ENCODE assay signal across 7 cellular contexts in the genomic region with DNA sequence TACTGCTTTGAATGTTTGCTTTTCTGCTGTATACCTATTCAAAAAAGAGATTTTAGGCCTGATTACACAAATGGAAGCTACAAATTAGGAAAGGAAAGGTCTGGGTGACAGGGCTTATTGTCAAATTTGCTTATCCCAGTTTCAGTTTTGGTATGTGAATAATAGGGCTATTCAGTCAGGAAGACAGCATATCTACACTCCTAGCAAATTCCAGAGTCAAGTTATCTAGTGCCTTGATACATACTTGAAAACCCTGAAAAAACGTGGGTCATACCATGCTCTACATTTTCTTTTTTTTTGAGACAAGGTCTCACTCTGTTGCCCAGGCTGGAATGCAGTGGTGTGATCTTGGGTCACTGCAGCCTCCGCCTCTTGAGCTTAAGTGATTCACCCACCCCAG. TPM values are rescaled to one million over a fixed set of nuclear protein-coding genes. Genes with fewer than 3 reads are reported as not detected.
DNase-seq lines count a peak whose midpoint lies in the region; ATAC-seq, FAIRE-seq and TF ChIP-seq lines count a peak whose summit lies in the region.
"Not testable (repeated sequence)": the region's sequence is repeated elsewhere in the genome, so short reads cannot be mapped to it uniquely, and the experiment has no call there.

No MANE protein-coding gene starts in this region.

- ATAC-seq in A549, result not testable (repeated sequence)

- not testable (repeated sequence) for H3K4me2 ChIP-seq in A549; astrocyte (ENCODE audit: low read length); endothelial cell of umbilical vein (ENCODE audit: insufficient read depth, low read length)

- not testable (repeated sequence) for H3K4me3 ChIP-seq in A549; astrocyte (ENCODE audit: insufficient read depth, low read depth, low read length); endothelial cell of umbilical vein (replicated peaks in 1 of 3; ENCODE audit: insufficient read depth in 1 of 3, low read depth in 1 of 3, low read length in 3 of 3); testis

- H3K36me3 ChIP-seq in astrocyte (ENCODE audit: insufficient read depth, low read length); endothelial cell of umbilical vein (ENCODE audit: control insufficient read depth in 2 of 2, extremely low read depth in 1 of 2, insufficient read depth in 2 of 2, low read length in 2 of 2); testis (ENCODE audit: low read depth, missing control alignments): not testable (repeated sequence)

- not testable (repeated sequence) for H3K79me2 ChIP-seq in astrocyte (ENCODE audit: insufficient read depth, low read length); endothelial cell of umbilical vein (ENCODE audit: control insufficient read depth, insufficient read depth, low read length)

- H3K9ac ChIP-seq in astrocyte (ENCODE audit: low read length); endothelial cell of umbilical vein (replicated peaks; ENCODE audit: extremely low read depth, insufficient read depth, low read length): not testable (repeated sequence)

- not testable (repeated sequence) for TF ChIP-seq EP300 in A549 (IDR thresholded peaks at IDR 0.05)

- TF ChIP-seq RAD21 in A549 (conservative IDR thresholded peaks at IDR 0.05 in 1 of 2, IDR thresholded peaks at IDR 0.05 in 1 of 2), result not testable (repeated sequence)

- H3K36me3 Mint-ChIP-seq in astrocyte (ENCODE audit: low read depth, unreplicated experiment), result not testable (repeated sequence)

- not testable (repeated sequence) for H3K9me1 ChIP-seq in endothelial cell of umbilical vein (replicated peaks; ENCODE audit: control insufficient read depth, extremely low read depth, insufficient read depth, low read length)

- not testable (repeated sequence) for H3K4me3 Mint-ChIP-seq in astrocyte (ENCODE audit: unreplicated experiment)

- TF ChIP-seq CTCF in A549 (IDR thresholded peaks at IDR 0.05); astrocyte (IDR thresholded peaks at IDR 0.05; ENCODE audit: insufficient read depth, low read depth, low read length); endothelial cell of umbilical vein (IDR thresholded peaks at IDR 0.05; ENCODE audit: extremely low read depth in 1 of 2, insufficient read depth in 1 of 2, low read depth in 1 of 2, low read length in 2 of 2); testis (IDR thresholded peaks at IDR 0.05): not testable (repeated sequence)

- not testable (repeated sequence) for BruUV-seq in endothelial cell of umbilical vein (replicated peaks; lab: Mats Ljungman, UMichigan)

- H3K4me1 ChIP-seq in A549; astrocyte (ENCODE audit: insufficient read depth, low read length); endothelial cell of umbilical vein (ENCODE audit: control insufficient read depth, extremely low read depth, insufficient read depth, low read length); testis: not testable (repeated sequence)

- not testable (repeated sequence) for H3K27ac ChIP-seq in A549; astrocyte (ENCODE audit: low read depth, low read length); endothelial cell of umbilical vein (ENCODE audit: insufficient read depth, low read depth, low read length)
- peak overlapping the region; percentile 56 to 65 for H3K27ac ChIP-seq in testis

- peak overlapping the region; percentile 29 for H3K27ac Mint-ChIP-seq in astrocyte (ENCODE audit: unreplicated experiment)

- not testable (repeated sequence) for H3K27me3 ChIP-seq in astrocyte (ENCODE audit: insufficient read depth, low read length); endothelial cell of umbilical vein (ENCODE audit: control insufficient read depth in 2 of 2, insufficient read depth in 2 of 2, low read length in 2 of 2); testis

- dilution Hi-C loops in endothelial cell of umbilical vein (cut with MboI; ENCODE audit: extremely low pct_ligation_motif_present, low sequenced_read_pairs), result not testable (repeated sequence)

- H3K9me3 Mint-ChIP-seq in astrocyte (ENCODE audit: unreplicated experiment), result not testable (repeated sequence)

- not testable (repeated sequence) for DNase-seq in A549 (ENCODE audit: low read depth in 1 of 2, low spot score in 1 of 2); astrocyte (ENCODE audit: low read depth); testis
- peak; percentile 16 for DNase-seq in HK-2 (ENCODE audit: unreplicated experiment)
- peak; percentile 45 to 54 for DNase-seq in NCI-H526 (lab: John Stamatoyannopoulos, UW)
- DNase-seq in endothelial cell of umbilical vein (ENCODE audit: low read depth, low spot score), result peak; percentile 8
- peak; percentile 5 for DNase-seq in glomerular endothelial cell (ENCODE audit: extremely low read depth, low read depth, low spot score)

- not testable (repeated sequence) for H3K9me3 ChIP-seq in A549; astrocyte (ENCODE audit: insufficient read depth, low read depth, low read length); endothelial cell of umbilical vein (replicated peaks; ENCODE audit: control insufficient read depth, insufficient read depth, low read length); testis

- H3K4me1 Mint-ChIP-seq in astrocyte (ENCODE audit: low read depth, unreplicated experiment), result not testable (repeated sequence)

- CTCF ChIA-PET in A549 (lab: Yijun Ruan, JAX); endothelial cell of umbilical vein (lab: Charles Lee): not testable (repeated sequence)

- not testable (repeated sequence) for H4K20me1 ChIP-seq in astrocyte (ENCODE audit: insufficient read depth, low read length); endothelial cell of umbilical vein (replicated peaks; ENCODE audit: control insufficient read depth, extremely low read depth, insufficient read depth, low read length)

- not testable (repeated sequence) for H3K27me3 Mint-ChIP-seq in astrocyte (ENCODE audit: low read depth, unreplicated experiment)

- peak; percentile 61 for FAIRE-seq in A549 (lab: Jason Lieb, UNC)
- not testable (repeated sequence) for FAIRE-seq in astrocyte (lab: Jason Lieb, UNC); endothelial cell of umbilical vein (lab: Jason Lieb, UNC)

- POLR2A ChIA-PET in A549 (lab: Yijun Ruan, JAX); endothelial cell of umbilical vein (lab: Charles Lee): not testable (repeated sequence)

- WGBS in A549 (ENCODE audit: missing lambda C conversion rate), result 53% methylated on average over 2 of the region's 2 CpGs
- 40 to 66% methylated on average over 2 of the region's 2 CpGs for WGBS in testis, 2 donors

- TF ChIP-seq POLR2A in A549 (IDR thresholded peaks at IDR 0.05; ENCODE audit: low read length); endothelial cell of umbilical vein (IDR thresholded peaks at IDR 0.05; ENCODE audit: low read depth, low read length); testis (IDR thresholded peaks at IDR 0.05): not testable (repeated sequence)

- intact Hi-C loops in endothelial cell of umbilical vein (cut with micrococcal nuclease); testis (cut with DNase I; ENCODE audit: low total_unique reads): not testable (repeated sequence)

- not testable (repeated sequence) for H2AFZ ChIP-seq in astrocyte (ENCODE audit: low read depth, low read length); endothelial cell of umbilical vein (ENCODE audit: low read depth, low read length)

RNA-seq across cellular contexts. Expression of a gene that starts 59.2 kb away (rescaled TPM):
- polyA plus RNA-seq in A549 (2011; rRNA removed) (1.7 and 2.2 TPM in 2 replicates), A549 (2017; fragmentation: RNase III; extraction: RNeasy Plus Mini Kit Qiagen cat#74134 plus additional on column Dnase treatment) (1.6 to 2.4 TPM (median 2.2 TPM) in 3 replicates), endothelial cell of umbilical vein (0.30 and 0.41 TPM in 2 replicates), testis (ENCODE audit: insufficient read depth, low read depth, low replicate concordance) (89.3 TPM)
- 0.21 and 0.23 TPM in 2 replicates for polyA plus RNA-seq in A549 (2012; cell fraction: cytosol; rRNA removed)
- 0.98 and 1.6 TPM in 2 replicates for polyA plus RNA-seq in A549 (2012; cell fraction: nucleus; rRNA removed)
- 2.1 and 2.7 TPM in 2 replicates for polyA minus RNA-seq in A549 (2011; rRNA and poly(A)+ RNA removed)
- total RNA-seq in astrocyte (2.2 and 3.5 TPM in 2 replicates), endothelial cell of umbilical vein (2.5 and 4.5 TPM in 2 replicates), glomerular endothelial cell (2.3 and 3.4 TPM in 2 replicates), testis (10 to 100 TPM; 52.3 to 66.1 TPM)
- 0.31 and 0.66 TPM in 2 replicates for polyA plus RNA-seq in endothelial cell of umbilical vein (2011; cell fraction: cytosol; rRNA removed)
- polyA plus RNA-seq in endothelial cell of umbilical vein (2011; cell fraction: nucleus; rRNA removed), result 5.0 and 6.8 TPM in 2 replicates
- polyA plus RNA-seq in endothelial cell of umbilical vein (2012), result 1.9 and 2.5 TPM in 2 replicates
- 2.8 and 2.9 TPM in 2 replicates for polyA minus RNA-seq in endothelial cell of umbilical vein
- polyA minus RNA-seq in endothelial cell of umbilical vein (2011; cell fraction: cytosol; rRNA and poly(A)+ RNA removed), result 1.5 TPM
- 2.5 and 7.8 TPM in 2 replicates for polyA minus RNA-seq in endothelial cell of umbilical vein (2011; cell fraction: nucleus; rRNA and poly(A)+ RNA removed)
